8 cellular contexts compared by ENCODE assay signal in the genomic region with DNA sequence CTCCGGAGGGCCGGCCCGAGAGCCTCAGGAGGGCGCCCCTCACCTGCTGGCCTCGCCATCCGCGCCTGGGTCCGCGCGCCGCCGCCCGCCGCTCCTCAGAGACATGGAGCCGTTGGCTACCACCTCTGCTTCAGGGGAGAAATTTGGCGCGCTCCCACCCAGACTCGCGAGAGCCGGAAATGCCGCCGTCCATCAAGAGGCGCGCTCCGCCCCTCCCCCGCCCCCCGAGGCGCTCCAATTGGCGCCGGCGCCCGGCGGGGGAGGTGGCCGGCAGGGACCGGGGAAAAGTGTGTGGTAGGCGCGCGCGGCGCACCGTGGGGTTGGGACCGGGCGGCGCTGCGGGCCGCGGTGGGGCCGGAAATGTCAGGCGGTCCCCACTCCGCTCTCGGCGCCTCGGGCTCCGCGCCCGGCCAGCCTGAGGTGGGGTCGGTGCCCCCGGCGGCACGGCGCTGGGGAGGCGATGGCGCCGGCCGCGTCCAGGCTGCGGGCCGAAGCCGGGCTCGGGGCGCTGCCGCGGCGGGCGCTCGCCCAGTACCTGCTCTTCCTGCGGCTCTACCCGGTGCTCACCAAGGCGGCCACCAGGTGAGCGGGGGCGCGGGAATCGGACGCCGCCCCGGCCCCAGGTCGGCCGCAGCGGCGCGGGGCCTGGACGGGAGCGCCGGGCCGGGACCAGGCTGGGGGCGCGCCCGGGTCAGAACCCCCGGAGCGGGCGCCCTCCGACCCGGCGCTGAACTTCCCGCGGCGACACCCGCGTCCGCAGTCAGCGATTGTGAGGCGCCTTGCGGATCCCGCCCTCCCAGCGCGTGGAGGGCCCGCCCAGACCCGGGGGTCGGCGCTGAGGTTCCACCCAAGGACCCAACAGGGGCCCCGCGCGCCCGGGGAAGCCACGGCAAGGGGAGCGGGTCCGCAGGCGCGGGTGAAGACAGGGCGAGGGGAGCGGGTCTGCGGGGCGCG. TPM values are rescaled to one million over a fixed set of nuclear protein-coding genes. Genes with fewer than 3 reads are reported as not detected.
DNase-seq lines count a peak whose midpoint lies in the region; ATAC-seq and TF ChIP-seq lines count a peak whose summit lies in the region.

Gene POLE (minus strand): TSS at position 132 of the 954 bp plus-strand sequence. CDS start 27 bp downstream, at position 105.
Gene PXMP2 (plus strand): TSS at position 377 of the 954 bp plus-strand sequence. CDS start 84 bp downstream, at position 461.

- peak within 1 kb of the TSS; percentile 80 for H3K4me3 Mint-ChIP-seq in T-helper 2 cell treated with Interferon-gamma antibody and Interleukin-4, amounts not matched to agents 5 μg/mL and 100 μg/mL, for 36 hours

- peak within 1 kb of the TSS; percentile 84 for H3K27ac Mint-ChIP-seq in T-helper 2 cell treated with Interferon-gamma antibody and Interleukin-4, amounts not matched to agents 5 μg/mL and 100 μg/mL, for 36 hours

- ATAC-seq in GM18517 (IDR thresholded peaks at IDR 0.05; ENCODE audit: unreplicated experiment) (peak; percentile 88), HG03025 (IDR thresholded peaks at IDR 0.05; ENCODE audit: low FRiP score, unreplicated experiment) (peak; percentile 86)

- TF ChIP-seq CTCF in ascending aorta (IDR thresholded peaks at IDR 0.05) (peak in 1 of 3 experiments; percentile 44), vagina (IDR thresholded peaks at IDR 0.05) (no peak)

- H3K4me1 ChIP-seq in ascending aorta (peaks cover 4 to 19% of the 10 kb centered on the region in 2 donors), vagina (peaks cover 23% of the 10 kb centered on the region)

- intact Hi-C loops in ascending aorta (cut with DNase I), result loop anchor here (1.0 to 10.0 kb wide), 5 partner anchors 23 to 203 kb away; partner anchors contain the start of genes ANKLE2, CHFR, GOLGA3 and PGAM5
- intact Hi-C loops in vagina (cut with DNase I), result no loop called here

- H3K9me3 Mint-ChIP-seq in T-helper 2 cell treated with Interferon-gamma antibody and Interleukin-4, amounts not matched to agents 5 μg/mL and 100 μg/mL, for 36 hours, result no peaks in the 10 kb centered on the region

- H3K27me3 ChIP-seq in ascending aorta, result no peaks in the 10 kb centered on the region
- H3K27me3 ChIP-seq in vagina, result no peaks in the 10 kb centered on the region

- H3K4me3 ChIP-seq in ascending aorta, result peak within 1 kb of the TSS; percentile 91 to 94
- H3K4me3 ChIP-seq in vagina, result peak within 1 kb of the TSS; percentile 70 to 92

- no peaks in the 10 kb centered on the region for H3K9me3 ChIP-seq in ascending aorta
- H3K9me3 ChIP-seq in vagina, result no peaks in the 10 kb centered on the region

- no peak for TF ChIP-seq POLR2A in vagina (IDR thresholded peaks at IDR 0.05)

- H3K4me1 Mint-ChIP-seq in T-helper 2 cell treated with Interferon-gamma antibody and Interleukin-4, amounts not matched to agents 5 μg/mL and 100 μg/mL, for 36 hours (ENCODE audit: low read depth), result peaks cover 25% of the 10 kb centered on the region

- DNase-seq in NCI-H2029 treated with DMSO at 0.1 percent for 48 hours (lab: John Stamatoyannopoulos, UW), result peak; percentile 78
- DNase-seq in T-helper 2 cell treated with Interferon-gamma antibody and Interleukin-4, amounts not matched to agents 5 μg/mL and 100 μg/mL, for 36 hours (ENCODE audit: low spot score), result peak; percentile 90
- DNase-seq in ascending aorta (ENCODE audit: low spot score in 2 of 2), result peak; percentile 84 to 98
- peak; percentile 99 for DNase-seq in hepatic stellate cell (ENCODE audit: low spot score)
- DNase-seq in renal cortical epithelial cell (ENCODE audit: low read depth), result peak; percentile 80
- DNase-seq in vagina (ENCODE audit: extremely low spot score in 2 of 2), result peak in 1 of 2 donors; percentile 89

- H3K27ac ChIP-seq in ascending aorta (peak within 1 kb of the TSS; percentile 67 to 75), vagina (peak within 1 kb of the TSS; percentile 66)

- no peaks in the 10 kb centered on the region for H3K27me3 Mint-ChIP-seq in T-helper 2 cell treated with Interferon-gamma antibody and Interleukin-4, amounts not matched to agents 5 μg/mL and 100 μg/mL, for 36 hours (ENCODE audit: low read depth)

- H3K36me3 ChIP-seq in ascending aorta (peaks cover 0 to 3% of the 10 kb centered on the region in 2 donors), vagina (no peaks in the 10 kb centered on the region)

- H3K36me3 Mint-ChIP-seq in T-helper 2 cell treated with Interferon-gamma antibody and Interleukin-4, amounts not matched to agents 5 μg/mL and 100 μg/mL, for 36 hours (ENCODE audit: low read depth), result peaks cover 14% of the 10 kb centered on the region

RNA-seq across cellular contexts. Expression of gene POLE, which starts in this region (rescaled TPM):
- total RNA-seq in ascending aorta, result 115 TPM
- total RNA-seq in renal cortical epithelial cell, result 13.3 and 13.7 TPM in 2 replicates
- 56.7 TPM for total RNA-seq in vagina

RNA-seq across cellular contexts. Expression of gene PXMP2, which starts in this region (rescaled TPM):
- total RNA-seq in ascending aorta, result 18.8 TPM
- total RNA-seq in renal cortical epithelial cell, result 10.5 and 23.1 TPM in 2 replicates
- 15.0 TPM for total RNA-seq in vagina
